Comparison of ENCODE assay signal across 11 cellular contexts in the genomic region with DNA sequence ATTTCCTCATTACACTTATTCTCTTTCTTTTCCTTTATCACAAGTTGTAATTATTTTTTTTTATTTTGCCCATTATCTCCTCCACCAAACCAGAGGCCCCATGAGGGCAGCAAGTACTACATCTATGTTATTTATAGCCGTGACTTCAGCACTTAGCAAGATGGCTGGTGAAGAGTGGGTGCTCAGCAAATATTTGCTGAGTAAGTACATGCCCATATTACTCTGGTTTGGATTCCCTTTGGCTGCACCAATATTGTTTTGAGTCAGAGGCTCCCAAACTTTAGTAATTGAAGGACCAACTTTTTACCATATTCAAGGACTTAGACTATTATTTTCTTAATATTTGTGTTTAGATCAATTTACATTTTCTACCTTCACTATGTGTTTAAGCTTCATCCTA.
"Had no signal": no experiment of that assay in that cellular context is flagged by ENCODE, and none has a peak within 500 bp of the region (broad histone marks: within the 10 kb centered on the region; RNA-seq: fewer than 3 reads in every experiment).

No MANE protein-coding gene starts in this region.

- H3K4me1 Mint-ChIP-seq: GM23338 had no signal

- H3K4me1 ChIP-seq: HAP-1 had no signal

- H2AFZ ChIP-seq: GM23248, GM23338 had no signal

- ATAC-seq: GM23338, HCT116 had no signal

- H3K4me3 Mint-ChIP-seq: GM23338, H9, HFFc6 had no signal

- H3K27ac Mint-ChIP-seq: GM23338, HFFc6 had no signal

- H3K4me3 ChIP-seq: GM23248, GM23338, HAP-1 had no signal

- H3K9me3 ChIP-seq: HAP-1 had no signal

- DNase-seq: GM23248, GOT3, H7, H9, HCEC 1CT, HFFc6 had no signal

- FAIRE-seq: H1, H54 had no signal

- H3K9ac ChIP-seq: GM23248 had no signal

- H3K4me2 ChIP-seq: GM23338 had no signal

- H3K9me3 Mint-ChIP-seq: GM23338, H9, HFFc6 had no signal

- H3K27ac ChIP-seq: GM23248 had no signal

- H3K36me3 ChIP-seq: HAP-1 had no signal
